28 cellular contexts compared by ENCODE assay signal in genomic region chrX:138638996-138639395, GRCh38.
"Had no signal": no experiment of that assay in that cellular context is flagged by ENCODE, and none has a peak within 500 bp of the region (broad histone marks: within the 10 kb centered on the region; RNA-seq: fewer than 3 reads in every experiment).

No MANE protein-coding gene starts in this region.

- H3K9me3 Mint-ChIP-seq: memory B cell; natural killer cell; stimulated activated naive B cell treated with anti-CD40 and anti-IgM and Interleukin-4, amounts not matched to agents 10 μg/mL and 1 μg/mL and 100 μg/mL, for 72 hours; stimulated activated naive CD8-positive, alpha-beta T cell treated with anti-CD3 and anti-CD28 coated beads, Interleukin-15, Interleukin-2, amounts not matched to agents 100 ng/mL and 50 ng/mL, for 24 hours had no signal

- H3K27me3 Mint-ChIP-seq: effector memory CD8-positive, alpha-beta T cell; memory B cell; stimulated activated naive B cell treated with anti-CD40 and anti-IgM and Interleukin-4, amounts not matched to agents 10 μg/mL and 1 μg/mL and 100 μg/mL, for 72 hours; stimulated activated naive CD8-positive, alpha-beta T cell treated with anti-CD3 and anti-CD28 coated beads, Interleukin-15, Interleukin-2, amounts not matched to agents 100 ng/mL and 50 ng/mL, for 24 hours had no signal

- H3K27ac Mint-ChIP-seq: effector memory CD8-positive, alpha-beta T cell; immature natural killer cell; memory B cell; natural killer cell; stimulated activated naive B cell treated with anti-CD40 and anti-IgM and Interleukin-4, amounts not matched to agents 10 μg/mL and 1 μg/mL and 100 μg/mL, for 72 hours; stimulated activated naive CD8-positive, alpha-beta T cell treated with anti-CD3 and anti-CD28 coated beads, Interleukin-15, Interleukin-2, amounts not matched to agents 100 ng/mL and 50 ng/mL, for 24 hours had no signal

- H3K4me1 ChIP-seq: esophagus squamous epithelium, heart right ventricle, lower lobe of right lung, pancreas, right lobe of liver, tibial nerve, upper lobe of left lung had no signal

- H3K4me3 ChIP-seq: esophagus squamous epithelium, heart right ventricle, lower lobe of right lung, pancreas, right lobe of liver, smooth muscle cell, thoracic aorta, tibial nerve, upper lobe of left lung had no signal

- H3K36me3 Mint-ChIP-seq: immature natural killer cell; memory B cell; natural killer cell; stimulated activated naive B cell treated with anti-CD40 and anti-IgM and Interleukin-4, amounts not matched to agents 10 μg/mL and 1 μg/mL and 100 μg/mL, for 72 hours had no signal

- DNase-seq: cortex of kidney; effector memory CD8-positive, alpha-beta T cell; erythroblast; esophagus squamous epithelium; foreskin melanocyte; glutamatergic neuron; heart right ventricle; hypothalamus; immature natural killer cell; islet precursor cell; kidney glomerular epithelial cell; left ventricle myocardium superior; lower lobe of right lung; natural killer cell; pancreas; retina; right lobe of liver; stimulated activated naive B cell treated with anti-CD40 and anti-IgM and Interleukin-4, amounts not matched to agents 10 μg/mL and 1 μg/mL and 100 μg/mL, for 72 hours; upper lobe of left lung had no signal

- H3K27ac ChIP-seq: esophagus squamous epithelium, heart right ventricle, lower lobe of right lung, neutrophil, pancreas, right lobe of liver, thoracic aorta, tibial nerve, upper lobe of left lung had no signal

- H3K4me1 Mint-ChIP-seq: immature natural killer cell; memory B cell; natural killer cell; stimulated activated naive B cell treated with anti-CD40 and anti-IgM and Interleukin-4, amounts not matched to agents 10 μg/mL and 1 μg/mL and 100 μg/mL, for 72 hours had no signal

- H3K27me3 ChIP-seq: esophagus squamous epithelium, neutrophil, pancreas, right lobe of liver, tibial nerve, upper lobe of left lung had no signal

- H3K9me3 ChIP-seq: esophagus squamous epithelium, heart right ventricle, lower lobe of right lung, neutrophil, pancreas, thoracic aorta, tibial nerve, upper lobe of left lung had no signal

- H3K36me3 ChIP-seq: esophagus squamous epithelium, heart right ventricle, lower lobe of right lung, neutrophil, pancreas, right lobe of liver, thoracic aorta, tibial nerve, upper lobe of left lung had no signal

- FAIRE-seq: endometrium, urothelium cell line had no signal

- ATAC-seq: effector memory CD8-positive, alpha-beta T cell; heart right ventricle; left ventricle myocardium superior; lower lobe of right lung; natural killer cell; pancreas; right lobe of liver; stimulated activated naive B cell treated with anti-CD40 and anti-IgM and Interleukin-4, amounts not matched to agents 10 μg/mL and 1 μg/mL and 100 μg/mL, for 72 hours had no signal

- H3K4me2 ChIP-seq: smooth muscle cell had no signal

- H3K4me3 Mint-ChIP-seq: effector memory CD8-positive, alpha-beta T cell; immature natural killer cell; memory B cell; natural killer cell; neural crest cell; stimulated activated naive B cell treated with anti-CD40 and anti-IgM and Interleukin-4, amounts not matched to agents 10 μg/mL and 1 μg/mL and 100 μg/mL, for 72 hours; stimulated activated naive CD8-positive, alpha-beta T cell treated with anti-CD3 and anti-CD28 coated beads, Interleukin-15, Interleukin-2, amounts not matched to agents 100 ng/mL and 50 ng/mL, for 24 hours had no signal
